In the genomic region with DNA sequence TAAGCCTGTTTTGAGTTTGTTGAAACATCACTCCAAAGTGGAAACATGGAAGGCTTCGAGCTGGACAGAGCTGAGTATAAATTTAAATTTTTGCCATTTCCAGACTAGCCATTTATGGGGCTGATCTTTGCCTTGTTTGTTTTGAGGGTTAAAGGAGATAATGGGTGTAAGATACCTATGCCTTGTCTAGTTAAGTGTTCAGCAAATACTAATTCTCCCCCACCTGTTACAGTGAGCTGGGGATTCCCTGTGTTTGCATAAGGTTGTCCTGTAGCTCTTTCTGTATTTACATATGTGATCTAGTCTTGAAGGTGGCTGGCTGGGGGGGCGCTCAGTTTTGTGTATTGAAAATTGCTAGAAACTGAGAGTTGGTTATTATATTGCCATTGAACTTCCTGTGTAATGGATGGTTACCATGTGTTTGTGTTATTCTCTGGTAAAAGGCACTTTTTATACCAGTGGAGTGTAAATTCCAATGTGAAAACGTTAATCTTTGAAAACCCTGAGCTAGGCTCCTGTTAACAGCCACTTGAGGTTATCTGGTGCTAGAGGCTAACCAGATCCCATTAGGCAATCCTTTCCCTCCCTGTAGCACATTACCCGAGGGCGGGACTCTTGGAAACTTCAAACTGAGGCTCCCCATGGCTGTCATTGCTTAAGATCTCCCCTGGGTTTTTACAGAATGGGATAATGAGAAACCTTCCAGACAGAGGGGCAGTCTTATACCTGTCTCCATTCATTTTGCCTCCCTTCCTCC, we compare ENCODE assay signal across 1 cellular context.
TF ChIP-seq lines count a peak whose summit lies in the region.

No MANE protein-coding gene starts in this region.

TF ChIP-seq in HepG2, 621 proteins besides CTCF, POLR2A, EP300 and RAD21 (continued from another document and continues in another):
- no peak for TF ChIP-seq ZBTB25 (CRISPR knock-in tag; IDR thresholded peaks at IDR 0.05)
- peak; percentile 61; the same call in 1 of the 2 replicates for TF ChIP-seq MIER2 (CRISPR knock-in tag; IDR thresholded peaks at IDR 0.05)
- no peak for TF ChIP-seq ZNF33B (CRISPR knock-in tag; IDR thresholded peaks at IDR 0.05)
- no peak for TF ChIP-seq ZBTB40 (IDR thresholded peaks at IDR 0.05)
- no peak for TF ChIP-seq ZBTB40 (CRISPR knock-in tag; IDR thresholded peaks at IDR 0.05)
- no peak for TF ChIP-seq ZSCAN25 (CRISPR knock-in tag; IDR thresholded peaks at IDR 0.05)
- TF ChIP-seq KDM5B (CRISPR knock-in tag; IDR thresholded peaks at IDR 0.05; ENCODE audit: borderline replicate concordance) = no peak
- TF ChIP-seq ZNF180 (CRISPR knock-in tag; IDR thresholded peaks at IDR 0.05; ENCODE audit: borderline replicate concordance, low read depth) = no peak
- TF ChIP-seq ZNF570 (CRISPR knock-in tag; IDR thresholded peaks at IDR 0.05; ENCODE audit: borderline replicate concordance) = no peak
- TF ChIP-seq ZNF746 (CRISPR knock-in tag; IDR thresholded peaks at IDR 0.05) = no peak
- no peak for TF ChIP-seq HOXA3 (CRISPR knock-in tag; IDR thresholded peaks at IDR 0.05)
- peak; percentile 56; the same call in 1 of the 2 replicates for TF ChIP-seq ZFP90 (CRISPR knock-in tag; IDR thresholded peaks at IDR 0.05; ENCODE audit: borderline replicate concordance)
- TF ChIP-seq ZNF652 (CRISPR knock-in tag; IDR thresholded peaks at IDR 0.05; ENCODE audit: borderline replicate concordance, low read depth) = 0 out of 2 replicates have a peak, but pooled peaks have one; percentile 62
- TF ChIP-seq, protein P1, sequence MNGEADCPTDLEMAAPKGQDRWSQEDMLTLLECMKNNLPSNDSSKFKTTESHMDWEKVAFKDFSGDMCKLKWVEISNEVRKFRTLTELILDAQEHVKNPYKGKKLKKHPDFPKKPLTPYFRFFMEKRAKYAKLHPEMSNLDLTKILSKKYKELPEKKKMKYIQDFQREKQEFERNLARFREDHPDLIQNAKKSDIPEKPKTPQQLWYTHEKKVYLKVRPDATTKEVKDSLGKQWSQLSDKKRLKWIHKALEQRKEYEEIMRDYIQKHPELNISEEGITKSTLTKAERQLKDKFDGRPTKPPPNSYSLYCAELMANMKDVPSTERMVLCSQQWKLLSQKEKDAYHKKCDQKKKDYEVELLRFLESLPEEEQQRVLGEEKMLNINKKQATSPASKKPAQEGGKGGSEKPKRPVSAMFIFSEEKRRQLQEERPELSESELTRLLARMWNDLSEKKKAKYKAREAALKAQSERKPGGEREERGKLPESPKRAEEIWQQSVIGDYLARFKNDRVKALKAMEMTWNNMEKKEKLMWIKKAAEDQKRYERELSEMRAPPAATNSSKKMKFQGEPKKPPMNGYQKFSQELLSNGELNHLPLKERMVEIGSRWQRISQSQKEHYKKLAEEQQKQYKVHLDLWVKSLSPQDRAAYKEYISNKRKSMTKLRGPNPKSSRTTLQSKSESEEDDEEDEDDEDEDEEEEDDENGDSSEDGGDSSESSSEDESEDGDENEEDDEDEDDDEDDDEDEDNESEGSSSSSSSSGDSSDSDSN (CRISPR knock-in tag; IDR thresholded peaks at IDR 0.05) = no peak
- TF ChIP-seq ZNF446 (CRISPR knock-in tag; IDR thresholded peaks at IDR 0.05) = no peak
- TF ChIP-seq SMYD3 (CRISPR knock-in tag; IDR thresholded peaks at IDR 0.05) = no peak
- TF ChIP-seq ZFP36L1 (CRISPR knock-in tag; IDR thresholded peaks at IDR 0.05) = no peak
- TF ChIP-seq, protein P2, sequence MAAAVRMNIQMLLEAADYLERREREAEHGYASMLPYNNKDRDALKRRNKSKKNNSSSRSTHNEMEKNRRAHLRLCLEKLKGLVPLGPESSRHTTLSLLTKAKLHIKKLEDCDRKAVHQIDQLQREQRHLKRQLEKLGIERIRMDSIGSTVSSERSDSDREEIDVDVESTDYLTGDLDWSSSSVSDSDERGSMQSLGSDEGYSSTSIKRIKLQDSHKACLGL (CRISPR knock-in tag; IDR thresholded peaks at IDR 0.05) = no peak
- no peak for TF ChIP-seq ZNF282 (IDR thresholded peaks at IDR 0.05; ENCODE audit: partially characterized antibody)
- TF ChIP-seq FOXJ3 (CRISPR knock-in tag; IDR thresholded peaks at IDR 0.05; ENCODE audit: borderline replicate concordance) = 0 out of 2 replicates have a peak, but pooled peaks have one; percentile 64
- no peak for TF ChIP-seq ZNF615 (CRISPR knock-in tag; IDR thresholded peaks at IDR 0.05; ENCODE audit: borderline replicate concordance)
- no peak for TF ChIP-seq ONECUT2 (CRISPR knock-in tag; IDR thresholded peaks at IDR 0.05)
- no peak for TF ChIP-seq ZNF496 (CRISPR knock-in tag; IDR thresholded peaks at IDR 0.05; ENCODE audit: insufficient replicate concordance)
- TF ChIP-seq ZIK1 (CRISPR knock-in tag; IDR thresholded peaks at IDR 0.05; ENCODE audit: borderline replicate concordance, low read depth) = no peak
- TF ChIP-seq CEBPZ (IDR thresholded peaks at IDR 0.05; ENCODE audit: low read length) = no peak
- peak; percentile 62; the same call in 1 of the 2 replicates for TF ChIP-seq SP5 (CRISPR knock-in tag; IDR thresholded peaks at IDR 0.05; ENCODE audit: borderline replicate concordance, low read depth)
- TF ChIP-seq TAF15 (IDR thresholded peaks at IDR 0.05; ENCODE audit: low read depth, low read length, poor library complexity, severe bottlenecking) = no peak
- TF ChIP-seq ZFP36L2 (CRISPR knock-in tag; IDR thresholded peaks at IDR 0.05) = no peak
- TF ChIP-seq, protein P3, sequence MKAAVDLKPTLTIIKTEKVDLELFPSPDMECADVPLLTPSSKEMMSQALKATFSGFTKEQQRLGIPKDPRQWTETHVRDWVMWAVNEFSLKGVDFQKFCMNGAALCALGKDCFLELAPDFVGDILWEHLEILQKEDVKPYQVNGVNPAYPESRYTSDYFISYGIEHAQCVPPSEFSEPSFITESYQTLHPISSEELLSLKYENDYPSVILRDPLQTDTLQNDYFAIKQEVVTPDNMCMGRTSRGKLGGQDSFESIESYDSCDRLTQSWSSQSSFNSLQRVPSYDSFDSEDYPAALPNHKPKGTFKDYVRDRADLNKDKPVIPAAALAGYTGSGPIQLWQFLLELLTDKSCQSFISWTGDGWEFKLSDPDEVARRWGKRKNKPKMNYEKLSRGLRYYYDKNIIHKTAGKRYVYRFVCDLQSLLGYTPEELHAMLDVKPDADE (CRISPR knock-in tag; IDR thresholded peaks at IDR 0.05) = no peak
- no peak for TF ChIP-seq ZNF143 (CRISPR knock-in tag; IDR thresholded peaks at IDR 0.05)
- TF ChIP-seq, protein P4, sequence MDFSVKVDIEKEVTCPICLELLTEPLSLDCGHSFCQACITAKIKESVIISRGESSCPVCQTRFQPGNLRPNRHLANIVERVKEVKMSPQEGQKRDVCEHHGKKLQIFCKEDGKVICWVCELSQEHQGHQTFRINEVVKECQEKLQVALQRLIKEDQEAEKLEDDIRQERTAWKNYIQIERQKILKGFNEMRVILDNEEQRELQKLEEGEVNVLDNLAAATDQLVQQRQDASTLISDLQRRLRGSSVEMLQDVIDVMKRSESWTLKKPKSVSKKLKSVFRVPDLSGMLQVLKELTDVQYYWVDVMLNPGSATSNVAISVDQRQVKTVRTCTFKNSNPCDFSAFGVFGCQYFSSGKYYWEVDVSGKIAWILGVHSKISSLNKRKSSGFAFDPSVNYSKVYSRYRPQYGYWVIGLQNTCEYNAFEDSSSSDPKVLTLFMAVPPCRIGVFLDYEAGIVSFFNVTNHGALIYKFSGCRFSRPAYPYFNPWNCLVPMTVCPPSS (IDR thresholded peaks at IDR 0.05) = no peak
- TF ChIP-seq, protein P5, sequence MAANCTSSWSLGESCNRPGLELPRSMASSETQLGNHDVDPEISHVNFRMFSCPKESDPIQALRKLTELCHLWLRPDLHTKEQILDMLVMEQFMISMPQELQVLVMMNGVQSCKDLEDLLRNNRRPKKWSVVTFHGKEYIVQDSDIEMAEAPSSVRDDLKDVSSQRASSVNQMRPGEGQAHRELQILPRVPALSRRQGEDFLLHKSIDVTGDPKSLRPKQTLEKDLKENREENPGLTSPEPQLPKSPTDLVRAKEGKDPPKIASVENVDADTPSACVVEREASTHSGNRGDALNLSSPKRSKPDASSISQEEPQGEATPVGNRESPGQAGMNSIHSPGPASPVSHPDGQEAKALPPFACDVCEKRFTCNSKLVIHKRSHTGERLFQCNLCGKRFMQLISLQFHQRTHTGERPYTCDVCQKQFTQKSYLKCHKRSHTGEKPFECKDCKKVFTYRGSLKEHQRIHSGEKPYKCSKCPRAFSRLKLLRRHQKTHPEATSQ (CRISPR knock-in tag; IDR thresholded peaks at IDR 0.05; ENCODE audit: borderline replicate concordance) = no peak
- no peak for TF ChIP-seq CBX1 (IDR thresholded peaks at IDR 0.05; ENCODE audit: low read depth)
- TF ChIP-seq ZNF558 (CRISPR knock-in tag; IDR thresholded peaks at IDR 0.05; ENCODE audit: borderline replicate concordance) = no peak
- TF ChIP-seq ZNF232 (CRISPR knock-in tag; IDR thresholded peaks at IDR 0.05; ENCODE audit: borderline replicate concordance) = no peak
- no peak for TF ChIP-seq ZNF737 (CRISPR knock-in tag; IDR thresholded peaks at IDR 0.05; ENCODE audit: borderline replicate concordance)
- TF ChIP-seq PHB2 (IDR thresholded peaks at IDR 0.05; ENCODE audit: partially characterized antibody) = no peak
